In genomic region chr12:70319632-70320031, GRCh38 we compare ENCODE assay signal across 19 cellular contexts. TPM values are rescaled to one million over a fixed set of nuclear protein-coding genes. Genes with fewer than 3 reads are reported as not detected.
DNase-seq lines count a peak whose midpoint lies in the region; ATAC-seq lines count a peak whose summit lies in the region.
"Had no signal": no experiment of that assay in that cellular context is flagged by ENCODE, and none has a peak within 500 bp of the region (broad histone marks: within the 10 kb centered on the region; RNA-seq: fewer than 3 reads in every experiment).

No MANE protein-coding gene starts in this region.

- peaks cover 18 to 83% (median 36%) of the 10 kb centered on the region in 11 experiments; a peak in 21 of 22 replicates for H4K20me1 ChIP-seq in BLaER1 treated with 17β-estradiol and CSF1 and Interleukin-3, amounts not matched to agents 10 nM and 100 nM

- peaks cover 3 to 30% (median 24%) of the 10 kb centered on the region in 5 donors for H3K36me3 Mint-ChIP-seq in naive thymus-derived CD4-positive, alpha-beta T cell
- H3K36me3 Mint-ChIP-seq in CD4-positive, alpha-beta memory T cell = peaks cover 30 to 34% of the 10 kb centered on the region in 2 donors

- POLR2A ChIA-PET in naive thymus-derived CD4-positive, alpha-beta T cell (lab: Charles Lee) = no interaction called here
- POLR2A ChIA-PET in CD4-positive, alpha-beta memory T cell (lab: Charles Lee; ENCODE audit: partially characterized antibody) = no interaction called here

- no peak overlapping the region for H3K9ac ChIP-seq in BLaER1 treated with 17β-estradiol and CSF1 and Interleukin-3, amounts not matched to agents 10 nM and 100 nM

- no peak overlapping the region for H3K4me3 Mint-ChIP-seq in naive thymus-derived CD4-positive, alpha-beta T cell
- H3K4me3 Mint-ChIP-seq in CD4-positive, alpha-beta memory T cell = no peak overlapping the region
- H3K4me3 Mint-ChIP-seq: B cell; CD4-positive, alpha-beta T cell had no signal

- peaks cover 19 to 58% (median 42%) of the 10 kb centered on the region in 10 experiments for H3K4me1 ChIP-seq in BLaER1 treated with 17β-estradiol and CSF1 and Interleukin-3, amounts not matched to agents 10 nM and 100 nM
- peaks cover 0 to 5% of the 10 kb centered on the region in 2 donors for H3K4me1 ChIP-seq in naive thymus-derived CD4-positive, alpha-beta T cell (ENCODE audit: control insufficient read depth in 2 of 2, insufficient read depth in 2 of 2, low read length in 2 of 2)
- peaks cover 15% of the 10 kb centered on the region for H3K4me1 ChIP-seq in CD4-positive, alpha-beta memory T cell (ENCODE audit: insufficient read depth, low read length)
- H3K4me1 ChIP-seq: Caco-2 had no signal

- peak; percentile 71 for DNase-seq in CD1c-positive myeloid dendritic cell (ENCODE audit: extremely low spot score)
- peak; percentile 73 for DNase-seq in MV-4-11 (lab: John Stamatoyannopoulos, UW)
- no peak for DNase-seq in naive thymus-derived CD4-positive, alpha-beta T cell
- DNase-seq in CD4-positive, alpha-beta memory T cell = no peak
- DNase-seq in NCI-H524 treated with DMSO at 0.1 percent for 48 hours (lab: John Stamatoyannopoulos, UW) = no peak
- DNase-seq in A172 (ENCODE audit: low spot score) = no peak
- DNase-seq: Caco-2; CD4-positive, alpha-beta T cell; Kasumi-1; NCI-H1048; NCI-H1417; NCI-H1694; NCI-H2029 treated with DMSO at 0.1 percent for 48 hours; NCI-H446 treated with DMSO at 0.1 percent for 48 hours; NCI-H526 treated with DMSO at 0.1 percent for 48 hours; PC-3 had no signal

- CTCF ChIA-PET in naive thymus-derived CD4-positive, alpha-beta T cell (lab: Charles Lee) = no interaction called here
- CTCF ChIA-PET in CD4-positive, alpha-beta memory T cell (lab: Charles Lee; ENCODE audit: partially characterized antibody) = interaction anchor here (1.4 to 1.5 kb wide), 2 partner anchors 14 to 15 kb away, joined by 3 read pairs; no protein-coding TSS in a partner anchor

- no peaks in the 10 kb centered on the region for H3K9me3 Mint-ChIP-seq in naive thymus-derived CD4-positive, alpha-beta T cell
- no peaks in the 10 kb centered on the region for H3K9me3 Mint-ChIP-seq in CD4-positive, alpha-beta memory T cell
- H3K9me3 Mint-ChIP-seq: CD4-positive, alpha-beta T cell had no signal

- H3K27me3 ChIP-seq in BLaER1 treated with 17β-estradiol and CSF1 and Interleukin-3, amounts not matched to agents 10 nM and 100 nM = no peaks in the 10 kb centered on the region
- H3K27me3 ChIP-seq in naive thymus-derived CD4-positive, alpha-beta T cell (ENCODE audit: control insufficient read depth in 2 of 2, insufficient read depth in 2 of 2, low read length in 2 of 2) = no peaks in the 10 kb centered on the region
- no peaks in the 10 kb centered on the region for H3K27me3 ChIP-seq in CD4-positive, alpha-beta memory T cell (ENCODE audit: insufficient read depth, low read length)

- peak overlapping the region in 9 of 11 experiments; percentile 2 to 83 (median 68); a peak in 15 of 22 replicates for H3K4me2 ChIP-seq in BLaER1 treated with 17β-estradiol and CSF1 and Interleukin-3, amounts not matched to agents 10 nM and 100 nM

- 0 out of 22 replicates have a peak overlapping the region, but pooled peaks of 1 of the 11 experiments have one; percentile 13 for H3K27ac ChIP-seq in BLaER1 treated with 17β-estradiol and CSF1 and Interleukin-3, amounts not matched to agents 10 nM and 100 nM
- H3K27ac ChIP-seq in naive thymus-derived CD4-positive, alpha-beta T cell (ENCODE audit: low read depth, low read length) = no peak overlapping the region
- H3K27ac ChIP-seq in CD4-positive, alpha-beta memory T cell (ENCODE audit: low read depth, low read length) = no peak overlapping the region

- no peak overlapping the region for H3K27ac Mint-ChIP-seq in naive thymus-derived CD4-positive, alpha-beta T cell
- no peak overlapping the region for H3K27ac Mint-ChIP-seq in CD4-positive, alpha-beta memory T cell
- H3K27ac Mint-ChIP-seq: B cell; CD4-positive, alpha-beta T cell had no signal

- H3K4me1 Mint-ChIP-seq in naive thymus-derived CD4-positive, alpha-beta T cell = peaks cover 18 to 70% (median 42%) of the 10 kb centered on the region in 7 donors
- H3K4me1 Mint-ChIP-seq in CD4-positive, alpha-beta memory T cell = peaks cover 25 to 57% (median 34%) of the 10 kb centered on the region in 4 donors

- ATAC-seq in naive thymus-derived CD4-positive, alpha-beta T cell = peak; percentile 53
- ATAC-seq: PC-3, SK-N-SH treated with all-trans-retinoic acid at 6 μM for 48 hours had no signal

- H3K4me3 ChIP-seq in BLaER1 treated with 17β-estradiol and CSF1 and Interleukin-3, amounts not matched to agents 10 nM and 100 nM = no peak overlapping the region
- H3K4me3 ChIP-seq in naive thymus-derived CD4-positive, alpha-beta T cell (ENCODE audit: low read length) = no peak overlapping the region
- H3K4me3 ChIP-seq in CD4-positive, alpha-beta memory T cell (ENCODE audit: low read length in 2 of 2) = no peak overlapping the region

- intact Hi-C loops in naive thymus-derived CD4-positive, alpha-beta T cell (cut with micrococcal nuclease) = loop anchor here (1.0 to 5.0 kb wide), 2 partner anchors 8 to 48 kb away; partner anchors contain the start of gene KCNMB4 (in 1 of the 2)
- intact Hi-C loops in CD4-positive, alpha-beta memory T cell (cut with micrococcal nuclease) = no loop called here

- 0 out of 22 replicates have a peak, but pooled peaks cover 0 to 2% (median 0%) of the 10 kb centered on the region in 11 experiments for H3K9me3 ChIP-seq in BLaER1 treated with 17β-estradiol and CSF1 and Interleukin-3, amounts not matched to agents 10 nM and 100 nM (replicated peaks in 1 of 11)
- no peaks in the 10 kb centered on the region for H3K9me3 ChIP-seq in naive thymus-derived CD4-positive, alpha-beta T cell (ENCODE audit: control insufficient read depth in 2 of 3, low read length in 3 of 3)
- no peaks in the 10 kb centered on the region for H3K9me3 ChIP-seq in CD4-positive, alpha-beta memory T cell (ENCODE audit: control insufficient read depth in 1 of 2, low read length in 2 of 2)
- H3K9me3 ChIP-seq: Caco-2 had no signal

- no peaks in the 10 kb centered on the region for H3K27me3 Mint-ChIP-seq in naive thymus-derived CD4-positive, alpha-beta T cell
- no peaks in the 10 kb centered on the region for H3K27me3 Mint-ChIP-seq in CD4-positive, alpha-beta memory T cell
- H3K27me3 Mint-ChIP-seq: B cell; CD4-positive, alpha-beta T cell had no signal

- H3K36me3 ChIP-seq in BLaER1 treated with 17β-estradiol and CSF1 and Interleukin-3, amounts not matched to agents 10 nM and 100 nM = peaks cover 24 to 64% (median 45%) of the 10 kb centered on the region in 11 experiments
- no peaks in the 10 kb centered on the region for H3K36me3 ChIP-seq in naive thymus-derived CD4-positive, alpha-beta T cell (ENCODE audit: control insufficient read depth in 2 of 3, insufficient read depth in 3 of 3, low read length in 3 of 3)
- no peaks in the 10 kb centered on the region for H3K36me3 ChIP-seq in CD4-positive, alpha-beta memory T cell (ENCODE audit: insufficient read depth, low read length)

RNA-seq across cellular contexts. Expression of gene KCNMB4, which starts 46.5 kb away (rescaled TPM):
- 1 to 10 TPM in 3 of 5 experiments, under 1 TPM in 2; 0.31 to 1.9 (median 1.4) TPM for total RNA-seq in naive thymus-derived CD4-positive, alpha-beta T cell
- 1 to 10 TPM; 1.1 to 1.7 TPM for polyA plus RNA-seq in naive thymus-derived CD4-positive, alpha-beta T cell
- total RNA-seq in CD4-positive, alpha-beta memory T cell = 1 to 10 TPM in 1 of 2 experiments, under 1 TPM in 1; 0.67 to 1.1 TPM
- under 1 TPM; 0.34 to 0.49 TPM for polyA plus RNA-seq in CD4-positive, alpha-beta memory T cell
- total RNA-seq in A172 (2014; rRNA removed; shearing (Covaris generic)) = 0.95 and 1.1 TPM in 2 replicates

Comparison
In these comparisons a context has a peak if more than half of its experiments do, and no peak if none do; other contexts are left out.
1. DNase-seq: peak in CD1c-positive myeloid dendritic cell (single experiment) and MV-4-11 (single experiment); none in naive thymus-derived CD4-positive, alpha-beta T cell (0 of 9), CD4-positive, alpha-beta memory T cell (0 of 5), NCI-H524 treated with DMSO at 0.1 percent for 48 hours (single experiment) and A172 (single experiment).